In genomic region chr7:54541941-54542618, GRCh38 we compare ENCODE assay signal across 8 cellular contexts. TPM values are rescaled to one million over a fixed set of nuclear protein-coding genes. Genes with fewer than 3 reads are reported as not detected.
DNase-seq lines count a peak whose midpoint lies in the region; ATAC-seq and TF ChIP-seq lines count a peak whose summit lies in the region.

Gene VSTM2A, plus strand, starts transcription at chr7:54542375. Its CDS starts 356 bp downstream, at chr7:54542731.

- H3K79me1 ChIP-seq in H9 (ENCODE audit: insufficient read depth, low read depth, low read length, poor library complexity, severe bottlenecking) = no peaks in the 10 kb centered on the region

- TF ChIP-seq CTCF in H9 (conservative IDR thresholded peaks at IDR 0.05) = peak; percentile 43
- peak; percentile 10 for TF ChIP-seq CTCF in hepatocyte (IDR thresholded peaks at IDR 0.05; ENCODE audit: poor library complexity)
- TF ChIP-seq CTCF in GM20000 (IDR thresholded peaks at IDR 0.05; ENCODE audit: extremely low read depth, missing control alignments) = no peak

- no peak within 1 kb of the TSS for H3K14ac ChIP-seq in H9 (ENCODE audit: insufficient read depth, low read length)

- no peaks in the 10 kb centered on the region for H3K9me2 ChIP-seq in hepatocyte (replicated peaks; ENCODE audit: insufficient read depth)

- no peak within 1 kb of the TSS for H3K27ac Mint-ChIP-seq in H9

- no peaks in the 10 kb centered on the region for H3K79me2 ChIP-seq in H9 (ENCODE audit: insufficient read depth, low read length)
- H3K79me2 ChIP-seq in hepatocyte = no peaks in the 10 kb centered on the region

- H3K4me3 ChIP-seq in hepatocyte (peak within 1 kb of the TSS; percentile 33), rectal smooth muscle tissue (ENCODE audit: low read length) (peak within 1 kb of the TSS; percentile 48)

- no peak within 1 kb of the TSS for H2BK5ac ChIP-seq in H9 (ENCODE audit: insufficient read length, low read length)

- no peaks in the 10 kb centered on the region for H3K36me3 ChIP-seq in hepatocyte (replicated peaks; ENCODE audit: insufficient read depth, low read depth)
- H3K36me3 ChIP-seq in rectal smooth muscle tissue (ENCODE audit: control insufficient read depth, insufficient read depth, low read length) = no peaks in the 10 kb centered on the region

- no peak within 1 kb of the TSS for H3K23ac ChIP-seq in H9 (ENCODE audit: insufficient read length, low read depth, low read length)

- H4K20me1 ChIP-seq in H9 (ENCODE audit: control insufficient read depth, insufficient read depth, insufficient read length) (no peaks in the 10 kb centered on the region), hepatocyte (ENCODE audit: insufficient read depth, poor library complexity, severe bottlenecking) (no peaks in the 10 kb centered on the region)

- no CpG with 5 or more reads among the region's 58 CpGs for whole genome bisulfite sequencing in H9 (ENCODE audit: extremely low coverage, insufficient read length, low lambda C conversion rate)
- under 1% methylated on average over 49 of the region's 58 CpGs for WGBS in hepatocyte (ENCODE audit: low lambda C conversion rate, missing lambda C conversion rate)

- H3K27me3 ChIP-seq in H9 (ENCODE audit: insufficient read depth, low read length) (peaks cover 20% of the 10 kb centered on the region; the same call in 1 of the 2 replicates), hepatocyte (peaks cover 75% of the 10 kb centered on the region), rectal smooth muscle tissue (ENCODE audit: control insufficient read depth, insufficient read depth, low read length) (peaks cover 5% of the 10 kb centered on the region)

- no peak within 1 kb of the TSS for H3K18ac ChIP-seq in H9 (ENCODE audit: insufficient read length, low read depth, low read length)

- H2BK12ac ChIP-seq in H9 (ENCODE audit: insufficient read length, low read depth, low read length) = no peak within 1 kb of the TSS

- ATAC-seq in GM18870 (IDR thresholded peaks at IDR 0.05; ENCODE audit: unreplicated experiment) = no peak
- ATAC-seq in HG03342 (IDR thresholded peaks at IDR 0.05; ENCODE audit: unreplicated experiment) = no peak

- no peak within 1 kb of the TSS for H4K8ac ChIP-seq in H9 (replicated peaks; ENCODE audit: insufficient read length, low read depth, low read length)

- no peaks in the 10 kb centered on the region for H3K9me3 ChIP-seq in H9 (ENCODE audit: control insufficient read depth, low read depth, low read length)
- no peaks in the 10 kb centered on the region for H3K9me3 ChIP-seq in hepatocyte (ENCODE audit: low read depth)

- H3K56ac ChIP-seq in H9 (ENCODE audit: insufficient read length, low read depth, low read length) = no peak within 1 kb of the TSS

- H4K91ac ChIP-seq in H9 (ENCODE audit: insufficient read length, low read depth, low read length) = no peak within 1 kb of the TSS

- peaks cover 21% of the 10 kb centered on the region for H3K23me2 ChIP-seq in H9 (ENCODE audit: insufficient read length, low read depth, low read length, poor library complexity, severe bottlenecking)

- H3K4me1 ChIP-seq in H9 (ENCODE audit: insufficient read depth, low read length) (no peaks in the 10 kb centered on the region), hepatocyte (ENCODE audit: insufficient read depth) (no peaks in the 10 kb centered on the region), rectal smooth muscle tissue (ENCODE audit: control insufficient read depth, insufficient read depth, low read length) (no peaks in the 10 kb centered on the region)

- no peak within 1 kb of the TSS for H3K4ac ChIP-seq in H9 (ENCODE audit: low read depth, low read length)

- H3K4me1 Mint-ChIP-seq in H9 = peaks cover 24 to 28% of the 10 kb centered on the region in 2 experiments

- no peak within 1 kb of the TSS for H2BK15ac ChIP-seq in H9 (ENCODE audit: low read depth, low read length)

- H3K36me3 Mint-ChIP-seq in H9 (ENCODE audit: insufficient read depth in 1 of 3, low read depth in 3 of 3) = peaks cover 0 to 2% (median 0%) of the 10 kb centered on the region in 3 experiments; a peak in 2 of 7 replicates

- peak; percentile 75 for DNase-seq in H9
- DNase-seq in SHP77 (lab: John Stamatoyannopoulos, UW) = peak; percentile 90 to 92
- peak; percentile 66 for DNase-seq in hepatocyte (ENCODE audit: low spot score)
- no peak for DNase-seq in GM20000 (ENCODE audit: low spot score)
- DNase-seq in foreskin melanocyte = no peak

- H3K27ac ChIP-seq in H9 (ENCODE audit: insufficient read length, low read depth, low read length) (no peak within 1 kb of the TSS), hepatocyte (no peak within 1 kb of the TSS), rectal smooth muscle tissue (ENCODE audit: low read depth, low read length) (no peak within 1 kb of the TSS)

- peaks cover 81% of the 10 kb centered on the region for H3K27me3 Mint-ChIP-seq in H9 (ENCODE audit: low read depth)

- no peak within 1 kb of the TSS for H3K9ac ChIP-seq in H9 (ENCODE audit: extremely low read depth, insufficient read length, low read length)
- no peak within 1 kb of the TSS for H3K9ac ChIP-seq in rectal smooth muscle tissue (ENCODE audit: low read length)

- H3T11ph ChIP-seq in H9 (ENCODE audit: low read length) = no peak within 1 kb of the TSS

- H2AFZ ChIP-seq in H9 (ENCODE audit: low read length) (no peak within 1 kb of the TSS), hepatocyte (peak within 1 kb of the TSS; percentile 16)

- H3K9me3 Mint-ChIP-seq in H9 = peaks cover 2 to 3% of the 10 kb centered on the region in 2 experiments; a peak in 2 of 5 replicates

- H3K4me3 Mint-ChIP-seq in H9 = peak within 1 kb of the TSS; percentile 75 to 90

- H2BK20ac ChIP-seq in H9 (ENCODE audit: low read depth, low read length, poor library complexity, severe bottlenecking) = no peak within 1 kb of the TSS

- no peak within 1 kb of the TSS for H4K5ac ChIP-seq in H9 (ENCODE audit: insufficient read length, low read depth, low read length)

- no peak within 1 kb of the TSS for H2AK5ac ChIP-seq in H9 (ENCODE audit: insufficient read length, low read length)

- H2BK120ac ChIP-seq in H9 (ENCODE audit: low read depth, low read length, poor library complexity, severe bottlenecking) = no peak within 1 kb of the TSS

- H3K4me2 ChIP-seq in H9 (ENCODE audit: insufficient read depth, insufficient read length, low read length) (peak within 1 kb of the TSS; percentile 85), hepatocyte (peak within 1 kb of the TSS; percentile 95)

RNA-seq across cellular contexts. Expression of gene VSTM2A, which starts in this region (rescaled TPM):
- total RNA-seq in H9 (2021) (0.11 and 0.22 TPM in 2 replicates), hepatocyte (not detected in 2 replicates)
- not detected in 2 replicates for polyA plus RNA-seq in hepatocyte

Comparison
In these comparisons a context has a peak if more than half of its experiments do, and no peak if none do; other contexts are left out.
1. Peak in DNase-seq and H3K4me2 ChIP-seq in H9; RNA of the gene not detected or under 1 TPM.
2. Peak in DNase-seq, H3K4me3 ChIP-seq and H3K4me2 ChIP-seq in hepatocyte; RNA of the gene not detected or under 1 TPM.
3. DNase-seq: peak in SHP77 (2 of 2); none in GM20000 (single experiment) and foreskin melanocyte (single experiment).